8 cellular contexts compared by ENCODE assay signal in the genomic region with DNA sequence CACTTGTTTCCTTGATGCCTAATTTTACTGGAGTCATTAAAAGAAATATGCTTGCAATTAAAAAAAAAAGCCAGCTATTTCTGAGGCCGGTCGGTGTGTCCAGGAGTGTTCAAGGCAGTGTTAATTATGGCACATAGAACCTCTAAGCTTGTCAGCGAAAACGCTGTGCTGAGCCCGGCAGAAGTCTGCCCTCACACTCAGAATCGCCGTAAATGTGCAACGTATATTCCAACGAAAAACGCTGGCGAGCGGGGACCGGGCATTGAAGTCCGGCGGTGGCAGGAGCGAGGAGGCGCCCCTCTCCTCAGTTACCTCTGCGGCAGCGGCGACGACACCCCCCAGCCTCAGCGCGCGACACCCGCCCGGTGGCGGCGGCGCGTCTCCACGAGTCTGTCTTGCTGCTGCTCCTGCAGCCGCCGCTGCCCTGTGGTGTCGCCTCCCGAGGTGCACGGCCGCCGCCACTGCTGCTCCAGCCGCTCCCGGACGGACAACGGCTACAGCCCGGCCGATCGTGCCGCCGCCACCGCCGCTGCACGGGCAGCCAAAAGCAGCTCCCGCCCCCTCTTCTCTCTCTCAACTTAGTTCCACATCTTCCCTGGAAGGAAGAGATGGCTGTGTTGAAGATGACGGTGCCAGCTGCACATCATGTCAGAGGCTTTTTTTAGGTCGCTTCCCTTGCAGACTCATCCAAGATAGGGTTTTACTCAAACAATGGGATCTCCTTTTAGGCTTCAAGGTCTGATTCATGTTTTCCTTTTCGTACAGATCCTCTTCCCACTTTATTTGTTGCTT. TPM values are rescaled to one million over a fixed set of nuclear protein-coding genes. Genes with fewer than 3 reads are reported as not detected.
DNase-seq lines count a peak whose midpoint lies in the region; ATAC-seq and TF ChIP-seq lines count a peak whose summit lies in the region.

No MANE protein-coding gene starts in this region.

- H3K4me3 Mint-ChIP-seq in activated naive CD8-positive, alpha-beta T cell treated with anti-CD3 and anti-CD28 coated beads for 36 hours: no peak overlapping the region

- H3K9me3 Mint-ChIP-seq in activated naive CD8-positive, alpha-beta T cell treated with anti-CD3 and anti-CD28 coated beads for 36 hours: no peaks in the 10 kb centered on the region

- DNase-seq in activated naive CD8-positive, alpha-beta T cell treated with anti-CD3 and anti-CD28 coated beads for 36 hours: peak; percentile 28
- DNase-seq in left cardiac atrium (peak; percentile 64), posterior cingulate gyrus (peak; percentile 51 to 97 (median 72)), NCI-H345 (lab: John Stamatoyannopoulos, UW) (no peak), OCI-M2 (lab: John Stamatoyannopoulos, UW; ENCODE audit: unreplicated experiment) (no peak)

- peaks cover 20% of the 10 kb centered on the region for H3K4me1 Mint-ChIP-seq in activated naive CD8-positive, alpha-beta T cell treated with anti-CD3 and anti-CD28 coated beads for 36 hours

- peak; percentile 20 for TF ChIP-seq CTCF in C4-2B (conservative IDR thresholded peaks at IDR 0.05)

- peaks cover 13% of the 10 kb centered on the region for H3K36me3 Mint-ChIP-seq in activated naive CD8-positive, alpha-beta T cell treated with anti-CD3 and anti-CD28 coated beads for 36 hours

- no peak overlapping the region for H3K27ac ChIP-seq in C4-2B

- no peak overlapping the region for H3K27ac Mint-ChIP-seq in activated naive CD8-positive, alpha-beta T cell treated with anti-CD3 and anti-CD28 coated beads for 36 hours

- intact Hi-C loops in left cardiac atrium (cut with DNase I): loop anchor here in 1 of 2 donors (5.0 kb wide), 1 partner anchor 53 kb away; no protein-coding TSS in a partner anchor
- intact Hi-C loops in posterior cingulate gyrus (cut with DNase I): no loop called here

- peak; percentile 61 to 73 for ATAC-seq in left cardiac atrium
- ATAC-seq in GM19455 (IDR thresholded peaks at IDR 0.05; ENCODE audit: unreplicated experiment): no peak
- ATAC-seq in HG02938 (IDR thresholded peaks at IDR 0.05; ENCODE audit: unreplicated experiment): no peak

- H3K27me3 Mint-ChIP-seq in activated naive CD8-positive, alpha-beta T cell treated with anti-CD3 and anti-CD28 coated beads for 36 hours: peaks cover 38% of the 10 kb centered on the region

RNA-seq across cellular contexts. Expression of gene JAM3, which starts 56.0 kb away (rescaled TPM):
- 10 to 100 TPM; 18.3 to 21.2 TPM for total RNA-seq in activated naive CD8-positive, alpha-beta T cell treated with anti-CD3 and anti-CD28 coated beads for 36 hours
- total RNA-seq in left cardiac atrium: 10 to 100 TPM; 28.2 to 31.0 TPM

Comparison
In these comparisons a context has a peak if more than half of its experiments do, and no peak if none do; other contexts are left out.
1. DNase-seq: peak in activated naive CD8-positive, alpha-beta T cell treated with anti-CD3 and anti-CD28 coated beads for 36 hours (single experiment), left cardiac atrium (single experiment) and posterior cingulate gyrus (10 of 10); none in NCI-H345 (single experiment) and OCI-M2 (single experiment).
2. ATAC-seq: peak in left cardiac atrium (2 of 2); none in GM19455 (single experiment) and HG02938 (single experiment).